Comparison of ENCODE assay signal across 8 cellular contexts in the genomic region with DNA sequence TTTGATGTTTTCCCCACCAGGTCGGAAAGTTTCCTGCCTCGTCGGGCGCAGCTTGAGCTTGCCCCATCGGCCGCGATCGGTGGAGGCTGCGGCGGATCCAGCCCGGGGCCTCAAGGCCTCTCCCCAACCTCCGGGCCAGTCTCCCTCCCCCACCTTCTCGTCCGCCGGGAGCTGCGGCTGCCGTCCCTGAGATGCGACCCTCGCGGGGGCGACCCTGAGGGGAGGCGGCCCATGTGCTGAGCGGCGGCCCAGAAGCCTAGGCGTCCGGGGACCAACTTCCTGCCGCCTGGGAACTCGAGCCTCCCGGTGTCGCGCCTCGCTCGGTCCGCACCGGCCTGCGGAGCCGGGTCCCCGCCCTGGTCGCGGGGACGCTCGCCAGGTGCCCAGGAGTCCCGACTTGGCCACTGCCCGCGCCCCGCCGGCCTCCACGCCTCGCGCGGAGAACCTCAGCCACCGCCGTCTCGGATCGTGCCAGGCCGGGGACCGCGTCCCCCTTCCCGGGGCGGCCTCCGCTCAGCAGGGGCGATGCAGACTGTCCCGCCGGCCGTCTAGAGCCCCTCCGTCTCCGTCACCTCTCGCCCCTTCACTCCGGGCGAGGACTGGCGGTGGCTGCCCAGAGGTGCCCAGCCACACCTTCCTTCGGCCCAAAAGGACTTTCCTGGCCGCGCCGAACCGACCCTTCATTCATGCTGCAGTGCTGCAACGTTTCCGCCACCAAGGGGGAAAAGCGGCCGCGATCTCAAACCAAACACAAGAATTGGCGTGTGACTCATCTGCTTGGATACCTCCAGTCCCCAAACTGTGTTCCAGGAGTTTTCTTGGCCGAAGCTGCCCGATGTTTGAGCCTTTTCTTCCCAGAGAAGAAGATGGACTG. TPM values are rescaled to one million over a fixed set of nuclear protein-coding genes. Genes with fewer than 3 reads are reported as not detected.
A peak's percentile ranks its signal among the peaks of the same experiment; 100 is the strongest.
DNase-seq lines count a peak whose midpoint lies in the region; ATAC-seq and TF ChIP-seq lines count a peak whose summit lies in the region.

No MANE protein-coding gene starts in this region.

- no peaks in the 10 kb centered on the region for H3K27me3 ChIP-seq in endocrine pancreas (ENCODE audit: control insufficient read depth, insufficient read depth, low read length)

- ATAC-seq in GM21786 (IDR thresholded peaks at IDR 0.05; ENCODE audit: unreplicated experiment), result peak; percentile 20
- peak; percentile 50 for ATAC-seq in stimulated activated effector memory CD8-positive, alpha-beta T cell treated with anti-CD3 and anti-CD28 coated beads, Interleukin-12 subunit alpha, Interleukin-12 subunit beta, amount 100 ng/mL, for 72 hours

- peak overlapping the region; percentile 93 for H3K27ac ChIP-seq in mesodermal cell (ENCODE audit: low read depth, low read length, severe bottlenecking)

- H3K27ac Mint-ChIP-seq in stimulated activated effector memory CD8-positive, alpha-beta T cell treated with anti-CD3 and anti-CD28 coated beads, Interleukin-12 subunit alpha, Interleukin-12 subunit beta, amount 100 ng/mL, for 72 hours, result peak overlapping the region; percentile 96

- peak overlapping the region; percentile 79 for H3K9ac ChIP-seq in endocrine pancreas (ENCODE audit: control insufficient read depth, insufficient read depth, low read length)

- H3K9me3 Mint-ChIP-seq in stimulated activated effector memory CD8-positive, alpha-beta T cell treated with anti-CD3 and anti-CD28 coated beads, Interleukin-12 subunit alpha, Interleukin-12 subunit beta, amount 100 ng/mL, for 72 hours, result no peaks in the 10 kb centered on the region

- no peaks in the 10 kb centered on the region for H3K36me3 ChIP-seq in endocrine pancreas (ENCODE audit: control insufficient read depth, insufficient read depth, low read length)
- H3K36me3 ChIP-seq in mesodermal cell (ENCODE audit: control insufficient read depth, insufficient read depth, low read length), result peaks cover 33% of the 10 kb centered on the region

- no peaks in the 10 kb centered on the region for H3K9me3 ChIP-seq in endocrine pancreas (ENCODE audit: control insufficient read depth, low read length)
- H3K9me3 ChIP-seq in mesodermal cell (ENCODE audit: control insufficient read depth, low read length), result no peaks in the 10 kb centered on the region

- H3K4me3 ChIP-seq in LNCaP clone FGC (ENCODE audit: low read depth, low read length) (peak overlapping the region; percentile 87), endocrine pancreas (ENCODE audit: control insufficient read depth, insufficient read depth, low read length) (peak overlapping the region; percentile 96), mesodermal cell (ENCODE audit: extremely low read depth, insufficient read depth, low read length, poor library complexity, severe bottlenecking) (peak overlapping the region; percentile 82)

- H3K4me1 ChIP-seq in endocrine pancreas (ENCODE audit: control insufficient read depth, insufficient read depth, low read length) (peaks cover 7% of the 10 kb centered on the region), mesodermal cell (ENCODE audit: control insufficient read depth, insufficient read depth, low read length, poor library complexity, severe bottlenecking) (peaks cover 14% of the 10 kb centered on the region)

- peaks cover 56% of the 10 kb centered on the region for H3K36me3 Mint-ChIP-seq in stimulated activated effector memory CD8-positive, alpha-beta T cell treated with anti-CD3 and anti-CD28 coated beads, Interleukin-12 subunit alpha, Interleukin-12 subunit beta, amount 100 ng/mL, for 72 hours

- peak; percentile 79 for DNase-seq in EH (ENCODE audit: low read depth)
- DNase-seq in LNCaP clone FGC (ENCODE audit: low read depth), result no peak
- DNase-seq in activated CD8-positive, alpha-beta memory T cell treated with anti-CD3 and anti-CD28 coated beads for 24 hours, result peak; percentile 79
- peak; percentile 18 to 69 for DNase-seq in stimulated activated effector memory CD8-positive, alpha-beta T cell treated with anti-CD3 and anti-CD28 coated beads, Interleukin-12 subunit alpha, Interleukin-12 subunit beta, amount 100 ng/mL, for 72 hours (ENCODE audit: low spot score in 2 of 2)
- DNase-seq in NCI-H1092 (lab: John Stamatoyannopoulos, UW), result no peak

- TF ChIP-seq CTCF in LNCaP clone FGC (IDR thresholded peaks at IDR 0.05; ENCODE audit: control insufficient read depth, extremely low read depth, insufficient read depth), result no peak

- peak overlapping the region; percentile 87 for H3K4me3 Mint-ChIP-seq in stimulated activated effector memory CD8-positive, alpha-beta T cell treated with anti-CD3 and anti-CD28 coated beads, Interleukin-12 subunit alpha, Interleukin-12 subunit beta, amount 100 ng/mL, for 72 hours

- WGBS in mesodermal cell (ENCODE audit: insufficient coverage in 2 of 2), 2 experiments, result 0% methylated on average over 37 to 83 of the region's 84 CpGs

- H3K4me1 Mint-ChIP-seq in stimulated activated effector memory CD8-positive, alpha-beta T cell treated with anti-CD3 and anti-CD28 coated beads, Interleukin-12 subunit alpha, Interleukin-12 subunit beta, amount 100 ng/mL, for 72 hours, result peaks cover 11% of the 10 kb centered on the region

RNA-seq across cellular contexts. Expression of gene SLMAP, which starts 0.7 kb away (rescaled TPM):
- 33.3 TPM for polyA plus RNA-seq in mesodermal cell (2013, experiment 1 of 2)
- polyA plus RNA-seq in mesodermal cell (2013, experiment 2 of 2), result 30.5 TPM

Comparison
In these comparisons a context has a peak if more than half of its experiments do, and no peak if none do; other contexts are left out.
1. DNase-seq: peak in EH (single experiment), activated CD8-positive, alpha-beta memory T cell treated with anti-CD3 and anti-CD28 coated beads for 24 hours (single experiment) and stimulated activated effector memory CD8-positive, alpha-beta T cell treated with anti-CD3 and anti-CD28 coated beads, Interleukin-12 subunit alpha, Interleukin-12 subunit beta, amount 100 ng/mL, for 72 hours (2 of 2); none in LNCaP clone FGC (single experiment) and NCI-H1092 (single experiment).
2. Peak in every context shown above with its lines, with median percentiles within 50 percentile points of each other: H3K4me3 ChIP-seq.